Comparison of ENCODE assay signal across 9 cellular contexts in genomic region chr3:39065197-39065596, GRCh38. TPM values are rescaled to one million over a fixed set of nuclear protein-coding genes. Genes with fewer than 3 reads are reported as not detected.
DNase-seq lines count a peak whose midpoint lies in the region; ATAC-seq, FAIRE-seq and TF ChIP-seq lines count a peak whose summit lies in the region.
"Had no signal": no experiment of that assay in that cellular context is flagged by ENCODE, and none has a peak within 500 bp of the region (broad histone marks: within the 10 kb centered on the region; RNA-seq: fewer than 3 reads in every experiment).

No MANE protein-coding gene starts in this region.

- POLR2A ChIA-PET in GM12878 (lab: Charles Lee) = interaction anchor here (0.6 kb wide), 1 partner anchor 20 kb away, joined by 3 read pairs; no protein-coding TSS in a partner anchor

- H3K9me3 ChIP-seq in GM12878 (replicated peaks; ENCODE audit: control insufficient read depth, insufficient read depth, low read length) = no peaks in the 10 kb centered on the region

- H3K27ac ChIP-seq in GM12878 (ENCODE audit: control insufficient read depth, insufficient read depth) (no peak overlapping the region), coronary artery (no peak overlapping the region)

- H3K27me3 ChIP-seq in GM12878 (replicated peaks in 1 of 2; ENCODE audit: control insufficient read depth in 2 of 2, insufficient read depth in 2 of 2, low read length in 1 of 2) = no peaks in the 10 kb centered on the region

- CTCF ChIA-PET in GM12878 (lab: Yijun Ruan, JAX) = interaction anchor here (0.8 to 1.8 kb wide), 5 partner anchors 9 to 226 kb away, joined by 3 to 8 read pairs (median 4); partner anchors contain the start of gene XIRP1

- H3K4me3 ChIP-seq in GM12878 (no peak overlapping the region), coronary artery (no peak overlapping the region)

- TF ChIP-seq CTCF in GM12878 (IDR thresholded peaks at IDR 0.05 in 2 of 3, conservative IDR thresholded peaks at IDR 0.05 in 1 of 3; ENCODE audit: control insufficient read depth in 2 of 3, extremely low read depth in 1 of 3, insufficient read depth in 1 of 3, low read depth in 3 of 3, low read length in 3 of 3) (peak; percentile 55 to 64 (median 57)), coronary artery (IDR thresholded peaks at IDR 0.05) (no peak)

- no peak for TF ChIP-seq EP300 in GM12878 (IDR thresholded peaks at IDR 0.05; ENCODE audit: borderline replicate concordance in 1 of 2, control insufficient read depth in 1 of 2, low read depth in 2 of 2, low read length in 2 of 2)

- intact Hi-C loops in GM12878 (cut with micrococcal nuclease; ENCODE audit: unreplicated experiment) = no loop called here

- no TSS peak for BruUV-seq in GM12878 (replicated peaks; lab: Mats Ljungman, UMichigan)

- ATAC-seq in HG02870 (IDR thresholded peaks at IDR 0.05; ENCODE audit: unreplicated experiment) = peak; percentile 99
- ATAC-seq in GM12878 = peak; percentile 100
- no peak for ATAC-seq in HG03196 (IDR thresholded peaks at IDR 0.05; ENCODE audit: unreplicated experiment)

- FAIRE-seq in GM18507 (lab: Jason Lieb, UNC) = peak; percentile 84
- FAIRE-seq in GM12878 (lab: Jason Lieb, UNC) = peak; percentile 65
- FAIRE-seq: TTC549 had no signal

- SMC1A ChIA-PET in GM12878 (lab: Charles Lee; ENCODE audit: uncharacterized antibody, unreplicated experiment) = interaction anchor here (1.2 to 1.6 kb wide), 2 partner anchors 35 to 85 kb away, joined by 3 read pairs; no protein-coding TSS in a partner anchor

- TF ChIP-seq POLR2A in GM12878 (IDR thresholded peaks at IDR 0.05; ENCODE audit: low read depth, low read length) = no peak

- no peak overlapping the region for H3K9ac ChIP-seq in GM12878 (ENCODE audit: control insufficient read depth, insufficient read depth, low read length)

- WGBS in GM12878 (ENCODE audit: insufficient coverage, insufficient replicate concordance, low lambda C conversion rate, missing lambda C conversion rate) = 0% methylated on average over 1 of the region's 1 CpG

- H3K4me1 ChIP-seq in GM12878 (ENCODE audit: control insufficient read depth, insufficient read depth, low read length) = no peaks in the 10 kb centered on the region

- TF ChIP-seq RAD21 in GM12878 (IDR thresholded peaks at IDR 0.05; ENCODE audit: insufficient read depth, low read depth, low read length) = peak; percentile 43

- RAD21 ChIA-PET in GM12878 (lab: Charles Lee; ENCODE audit: unreplicated experiment) = interaction anchor here (1.4 kb wide), 1 partner anchor 65 kb away, joined by 4 read pairs; no protein-coding TSS in a partner anchor

- peak; percentile 55 for DNase-seq in CD1c-positive myeloid dendritic cell (ENCODE audit: extremely low spot score)
- no peak for DNase-seq in GM18507 (ENCODE audit: extremely low spot score, insufficient read length, low read depth)
- peak; percentile 5 for DNase-seq in NCI-H69 (lab: John Stamatoyannopoulos, UW)
- no peak for DNase-seq in GM12878 (ENCODE audit: low read depth, low spot score)
- DNase-seq in midbrain (lab: John Stamatoyannopoulos, UW) = peak; percentile 38
- DNase-seq in coronary artery (ENCODE audit: low spot score) = no peak

- no peaks in the 10 kb centered on the region for H3K79me2 ChIP-seq in GM12878 (ENCODE audit: control insufficient read depth, insufficient read depth, low read length)

- peaks cover 0 to 6% of the 10 kb centered on the region in 2 experiments; a peak in 2 of 4 replicates for H3K36me3 ChIP-seq in GM12878 (ENCODE audit: control insufficient read depth in 2 of 2, insufficient read depth in 2 of 2, low read length in 1 of 2)

- H3K4me2 ChIP-seq in GM12878 (ENCODE audit: control insufficient read depth, insufficient read depth) = no peak overlapping the region

- no peak overlapping the region for H2AFZ ChIP-seq in GM12878 (ENCODE audit: control insufficient read depth, low read depth, low read length)

- H4K20me1 ChIP-seq in GM12878 (ENCODE audit: control insufficient read depth, insufficient read depth) = no peaks in the 10 kb centered on the region

- in situ Hi-C loops in GM12878 (cut with MboI) = no loop called here

TF ChIP-seq in GM12878, 131 proteins besides CTCF, POLR2A, EP300 and RAD21:
- no peak for TF ChIP-seq HDGF (IDR thresholded peaks at IDR 0.05)
- peak; percentile 16; the same call in 1 of the 2 replicates for TF ChIP-seq RUNX3 (IDR thresholded peaks at IDR 0.05; ENCODE audit: low read length)
- TF ChIP-seq YY1 (IDR thresholded peaks at IDR 0.05; ENCODE audit: low read depth, low read length) = 0 out of 2 replicates have a peak, but pooled peaks have one; percentile 33
- peak; percentile 66; the same call in 1 of the 2 replicates for TF ChIP-seq SPI1 (IDR thresholded peaks at IDR 0.05; ENCODE audit: borderline replicate concordance, insufficient read depth, low read depth, low read length)

RNA-seq across cellular contexts. Expression of gene WDR48, which starts 13.4 kb away (rescaled TPM):
- 75.6 and 81.8 TPM in 2 replicates for total RNA-seq in GM12878 (2013; cell fraction: nucleolus; rRNA removed)
- total RNA-seq in GM12878 (2014; rRNA removed) = 20.2 and 22.7 TPM in 2 replicates
- total RNA-seq in GM12878 (2014; rRNA removed; fragmentation: Illumina TruSeq; extraction: Trizol) = 30.0 and 30.3 TPM in 2 replicates
- 27.8 and 28.7 TPM in 2 replicates for total RNA-seq in GM12878 (2021)
- polyA plus RNA-seq in GM12878 (2011; ENCODE audit: low read depth) = 24.3 TPM
- 43.8 and 63.5 TPM in 2 replicates for polyA plus RNA-seq in GM12878 (2011; rRNA removed)
- 15.0 and 18.5 TPM in 2 replicates for polyA plus RNA-seq in GM12878 (2011; cell fraction: cytosol; rRNA removed)
- 28.6 and 34.7 TPM in 2 replicates for polyA plus RNA-seq in GM12878 (2011; cell fraction: nucleus; rRNA removed)
- 17.5 and 21.2 TPM in 2 replicates for polyA plus RNA-seq in GM12878 (2012)
- polyA plus RNA-seq in GM12878 (2014; fragmentation: Illumina TruSeq; extraction: Trizol) = 36.7 and 40.3 TPM in 2 replicates
- 10 to 100 TPM; 16.8 to 17.1 TPM for polyA plus RNA-seq in GM12878 (2014; fragmentation: Nextera tagmentation; extraction: Ambion mirVana)
- polyA plus RNA-seq in GM12878 (2014; rRNA removed) = 17.0 and 18.7 TPM in 2 replicates
- polyA plus RNA-seq in GM12878 (2016; fragmentation: Nextera tagmentation; extraction: Ambion mirVana) = 10 to 100 TPM; 38.4 to 40.6 TPM
- polyA minus RNA-seq in GM12878 (2011; rRNA and poly(A)+ RNA removed) = 23.2 and 51.3 TPM in 2 replicates
- 11.0 and 19.8 TPM in 2 replicates for polyA minus RNA-seq in GM12878 (2011; cell fraction: cytosol; rRNA and poly(A)+ RNA removed)
- 18.9 and 19.0 TPM in 2 replicates for polyA minus RNA-seq in GM12878 (2011; cell fraction: nucleus; rRNA and poly(A)+ RNA removed)

RNA-seq across cellular contexts. Expression of gene SCN11A, which starts 13.5 kb away (rescaled TPM):
- 1.0 and 1.3 TPM in 2 replicates for total RNA-seq in GM12878 (2013; cell fraction: nucleolus; rRNA removed)
- total RNA-seq in GM12878 (2014; rRNA removed) (0.05 and 0.06 TPM in 2 replicates), GM12878 (2014; rRNA removed; fragmentation: Illumina TruSeq; extraction: Trizol) (under 0.01 and 0.05 TPM in 2 replicates), GM12878 (2021) (not detected in 2 replicates)
- polyA plus RNA-seq in GM12878 (2011; ENCODE audit: low read depth) = 0.04 TPM
- polyA plus RNA-seq in GM12878 (2011; rRNA removed) (0.13 and 0.14 TPM in 2 replicates), GM12878 (2014; fragmentation: Illumina TruSeq; extraction: Trizol) (0.04 and 0.11 TPM in 2 replicates), GM12878 (2014; fragmentation: Nextera tagmentation; extraction: Ambion mirVana) (not detected), GM12878 (2014; rRNA removed) (0.03 TPM in 2 replicates), GM12878 (2016; fragmentation: Nextera tagmentation; extraction: Ambion mirVana) (under 1 TPM in 1 of 2 experiments, not detected in 1; 0.03 TPM)
- polyA plus RNA-seq in GM12878 (2011; cell fraction: cytosol; rRNA removed) = 0.02 and 0.03 TPM in 2 replicates
- polyA plus RNA-seq in GM12878 (2011; cell fraction: nucleus; rRNA removed) = 0.19 and 0.31 TPM in 2 replicates
- polyA plus RNA-seq in GM12878 (2012) = 0.04 and 0.07 TPM in 2 replicates
- polyA minus RNA-seq in GM12878 (2011; rRNA and poly(A)+ RNA removed) = 0.07 TPM in 1 of 2 replicates, not detected in the other
- polyA minus RNA-seq in GM12878 (2011; cell fraction: cytosol; rRNA and poly(A)+ RNA removed) = not detected in 2 replicates
- 0.12 and 0.19 TPM in 2 replicates for polyA minus RNA-seq in GM12878 (2011; cell fraction: nucleus; rRNA and poly(A)+ RNA removed)

RNA-seq across cellular contexts. Expression of gene GORASP1, which starts 42.2 kb away (rescaled TPM):
- 58.3 and 75.7 TPM in 2 replicates for total RNA-seq in GM12878 (2013; cell fraction: nucleolus; rRNA removed)
- total RNA-seq in GM12878 (2014; rRNA removed) = 27.6 and 28.0 TPM in 2 replicates
- 16.7 and 16.8 TPM in 2 replicates for total RNA-seq in GM12878 (2014; rRNA removed; fragmentation: Illumina TruSeq; extraction: Trizol)
- total RNA-seq in GM12878 (2021) = 29.3 and 32.9 TPM in 2 replicates
- 21.6 TPM for polyA plus RNA-seq in GM12878 (2011; ENCODE audit: low read depth)
- 20.6 and 28.8 TPM in 2 replicates for polyA plus RNA-seq in GM12878 (2011; rRNA removed)
- 25.5 and 35.6 TPM in 2 replicates for polyA plus RNA-seq in GM12878 (2011; cell fraction: cytosol; rRNA removed)
- 131 and 134 TPM in 2 replicates for polyA plus RNA-seq in GM12878 (2011; cell fraction: nucleus; rRNA removed)
- polyA plus RNA-seq in GM12878 (2012) = 19.5 and 23.4 TPM in 2 replicates
- 23.2 and 25.1 TPM in 2 replicates for polyA plus RNA-seq in GM12878 (2014; fragmentation: Illumina TruSeq; extraction: Trizol)
- polyA plus RNA-seq in GM12878 (2014; fragmentation: Nextera tagmentation; extraction: Ambion mirVana) = 1 to 10 TPM; 3.6 to 5.0 TPM
- polyA plus RNA-seq in GM12878 (2014; rRNA removed) = 32.7 and 35.1 TPM in 2 replicates
- 10 to 100 TPM; 18.0 to 23.2 TPM for polyA plus RNA-seq in GM12878 (2016; fragmentation: Nextera tagmentation; extraction: Ambion mirVana)
- polyA minus RNA-seq in GM12878 (2011; rRNA and poly(A)+ RNA removed) = 17.7 and 29.2 TPM in 2 replicates
- 8.6 and 9.8 TPM in 2 replicates for polyA minus RNA-seq in GM12878 (2011; cell fraction: cytosol; rRNA and poly(A)+ RNA removed)
- polyA minus RNA-seq in GM12878 (2011; cell fraction: nucleus; rRNA and poly(A)+ RNA removed) = 36.4 and 47.1 TPM in 2 replicates

RNA-seq across cellular contexts. Expression of gene TTC21A, which starts 42.3 kb away (rescaled TPM):
- 10.3 and 13.6 TPM in 2 replicates for total RNA-seq in GM12878 (2013; cell fraction: nucleolus; rRNA removed)
- 0.93 and 2.2 TPM in 2 replicates for total RNA-seq in GM12878 (2014; rRNA removed)
- total RNA-seq in GM12878 (2014; rRNA removed; fragmentation: Illumina TruSeq; extraction: Trizol) = 0.67 and 1.1 TPM in 2 replicates
- total RNA-seq in GM12878 (2021) = 2.6 and 2.7 TPM in 2 replicates
- polyA plus RNA-seq in GM12878 (2011; ENCODE audit: low read depth) = 2.2 TPM
- 1.1 and 1.2 TPM in 2 replicates for polyA plus RNA-seq in GM12878 (2011; rRNA removed)
- 0.69 and 1.0 TPM in 2 replicates for polyA plus RNA-seq in GM12878 (2011; cell fraction: cytosol; rRNA removed)
- 7.0 and 7.7 TPM in 2 replicates for polyA plus RNA-seq in GM12878 (2011; cell fraction: nucleus; rRNA removed)
- 2.8 and 3.8 TPM in 2 replicates for polyA plus RNA-seq in GM12878 (2012)
- polyA plus RNA-seq in GM12878 (2014; fragmentation: Illumina TruSeq; extraction: Trizol) = 1.6 and 2.1 TPM in 2 replicates
- under 1 TPM; 0.62 to 0.68 TPM for polyA plus RNA-seq in GM12878 (2014; fragmentation: Nextera tagmentation; extraction: Ambion mirVana)
- 3.2 and 3.8 TPM in 2 replicates for polyA plus RNA-seq in GM12878 (2014; rRNA removed)
- 1 to 10 TPM; 1.0 to 1.2 TPM for polyA plus RNA-seq in GM12878 (2016; fragmentation: Nextera tagmentation; extraction: Ambion mirVana)
- polyA minus RNA-seq in GM12878 (2011; rRNA and poly(A)+ RNA removed) = 1.1 and 2.0 TPM in 2 replicates
- polyA minus RNA-seq in GM12878 (2011; cell fraction: cytosol; rRNA and poly(A)+ RNA removed) = not detected in 2 replicates
- polyA minus RNA-seq in GM12878 (2011; cell fraction: nucleus; rRNA and poly(A)+ RNA removed) = 2.0 and 2.4 TPM in 2 replicates

Comparison
In these comparisons a context has a peak if more than half of its experiments do, and no peak if none do; other contexts are left out.
1. DNase-seq: peak in CD1c-positive myeloid dendritic cell (single experiment), NCI-H69 (single experiment) and midbrain (single experiment); none in GM18507 (single experiment), GM12878 (single experiment) and coronary artery (single experiment).